17 cellular contexts compared by ENCODE assay signal in genomic region chr6:134584809-134585528, GRCh38.
DNase-seq lines count a peak whose midpoint lies in the region; ATAC-seq lines count a peak whose summit lies in the region.
"Had no signal": no experiment of that assay in that cellular context is flagged by ENCODE, and none has a peak within 500 bp of the region (broad histone marks: within the 10 kb centered on the region; RNA-seq: fewer than 3 reads in every experiment).

No MANE protein-coding gene starts in this region.

- peak; percentile 71 for DNase-seq in DMS153 (lab: John Stamatoyannopoulos, UW)
- peak; percentile 93 to 96 for DNase-seq in NCI-H1930 (lab: John Stamatoyannopoulos, UW)
- DNase-seq in RPMI7951 (ENCODE audit: low read depth) = peak; percentile 9
- peak; percentile 60 for DNase-seq in islet precursor cell
- no peak for DNase-seq in stimulated activated naive CD8-positive, alpha-beta T cell treated with anti-CD3 and anti-CD28 coated beads, Interleukin-15, Interleukin-2, amounts not matched to agents 100 U/mL and 50 U/mL, for 24 hours
- DNase-seq in AG08396 (ENCODE audit: low spot score) = no peak
- DNase-seq: activated CD8-positive, alpha-beta T cell treated with anti-CD3 and anti-CD28 coated beads, Interleukin-2, amount 10 ng/mL, durations not matched to agents 7 days and 5 days; activated naive CD8-positive, alpha-beta T cell treated with anti-CD3 and anti-CD28 coated beads, Interleukin-2, amount 10 ng/mL, durations not matched to agents 7 days and 5 days; activated T-cell treated with anti-CD3 and anti-CD28 coated beads, Interleukin-2, amount 50 U/mL, for 72 hours; effector memory CD4-positive, alpha-beta T cell; HFFc6; Kasumi-1; NCI-H1436 treated with DMSO at 0.1 percent for 48 hours; ovary; stimulated activated CD4-positive, alpha-beta T cell treated with anti-CD3 and anti-CD28 coated beads, Interleukin-1b, Interleukin-23, amount 100 ng/mL, for 48 hours had no signal

- ATAC-seq in GM19351 (IDR thresholded peaks at IDR 0.05; ENCODE audit: unreplicated experiment) = no peak
- ATAC-seq in stimulated activated naive CD8-positive, alpha-beta T cell treated with anti-CD3 and anti-CD28 coated beads, Interleukin-15, Interleukin-2, amounts not matched to agents 100 U/mL and 50 U/mL, for 24 hours = no peak
- ATAC-seq: activated CD8-positive, alpha-beta T cell treated with anti-CD3 and anti-CD28 coated beads, Interleukin-2, amount 10 ng/mL, durations not matched to agents 7 days and 5 days; activated T-cell treated with anti-CD3 and anti-CD28 coated beads, Interleukin-2, amount 50 U/mL, for 72 hours; left lobe of liver had no signal

Comparison
In these comparisons a context has a peak if more than half of its experiments do, and no peak if none do; other contexts are left out.
1. DNase-seq: peak in DMS153 (single experiment), NCI-H1930 (2 of 2), RPMI7951 (single experiment) and islet precursor cell (single experiment); none in stimulated activated naive CD8-positive, alpha-beta T cell treated with anti-CD3 and anti-CD28 coated beads, Interleukin-15, Interleukin-2, amounts not matched to agents 100 U/mL and 50 U/mL, for 24 hours (single experiment) and AG08396 (single experiment).